15 cellular contexts compared by ENCODE assay signal in genomic region chr7:137944168-137944567, GRCh38. TPM values are rescaled to one million over a fixed set of nuclear protein-coding genes. Genes with fewer than 3 reads are reported as not detected.
DNase-seq lines count a peak whose midpoint lies in the region; ATAC-seq and TF ChIP-seq lines count a peak whose summit lies in the region.
"Had no signal": no experiment of that assay in that cellular context is flagged by ENCODE, and none has a peak within 500 bp of the region (broad histone marks: within the 10 kb centered on the region; RNA-seq: fewer than 3 reads in every experiment).

No MANE protein-coding gene starts in this region.

- no peaks in the 10 kb centered on the region for H3K36me3 Mint-ChIP-seq in WTC11

- no peak overlapping the region for H3K9ac ChIP-seq in GM23248
- no peak overlapping the region for H3K9ac ChIP-seq in rectal smooth muscle tissue (ENCODE audit: low read length)

- peaks cover 50% of the 10 kb centered on the region for H3K4me1 Mint-ChIP-seq in WTC11
- H3K4me1 Mint-ChIP-seq: activated B cell treated with CpG ODN at 0.5 μM for 24 hours had no signal

- ATAC-seq in WTC11 (no peak), GM21423 (IDR thresholded peaks at IDR 0.05; ENCODE audit: unreplicated experiment) (no peak), HG03095 (IDR thresholded peaks at IDR 0.05; ENCODE audit: unreplicated experiment) (no peak)
- ATAC-seq: SK-N-SH treated with all-trans-retinoic acid at 6 μM for 48 hours had no signal

- no peak overlapping the region for H3K4me3 Mint-ChIP-seq in WTC11
- H3K4me3 Mint-ChIP-seq: activated B cell treated with CpG ODN at 0.5 μM for 24 hours had no signal

- no peaks in the 10 kb centered on the region for H4K20me1 ChIP-seq in GM23248 (ENCODE audit: insufficient read depth)

- WGBS in GM23248 (ENCODE audit: low coverage in 1 of 2, low lambda C conversion rate in 2 of 2, missing lambda C conversion rate in 2 of 2), 2 experiments, result 88 to 89% methylated on average over 6 of the region's 6 CpGs

- H3K9me3 Mint-ChIP-seq in WTC11, result no peaks in the 10 kb centered on the region
- H3K9me3 Mint-ChIP-seq: activated B cell treated with CpG ODN at 0.5 μM for 24 hours had no signal

- POLR2A ChIA-PET in WTC11 (lab: Charles Lee), result no interaction called here
- POLR2A ChIA-PET in A673 (lab: Charles Lee; ENCODE audit: low non-redundant PET), result no interaction called here

- peak overlapping the region; percentile 43; the same call in 1 of the 2 replicates for H3K27ac Mint-ChIP-seq in WTC11
- H3K27ac Mint-ChIP-seq: activated B cell treated with CpG ODN at 0.5 μM for 24 hours had no signal

- DNase-seq in GM23248, result peak; percentile 53
- no peak for DNase-seq in WTC11 (ENCODE audit: low spot score)
- DNase-seq in fibroblast of gingiva (ENCODE audit: low read depth), result peak; percentile 60
- DNase-seq in stimulated activated CD4-positive, alpha-beta T cell treated with anti-CD3 and anti-CD28 coated beads, Interleukin-12 subunit alpha, Interleukin-12 subunit beta, amount 100 ng/mL, for 4 hours, result no peak
- no peak for DNase-seq in A673 (ENCODE audit: low spot score)
- DNase-seq: activated B cell treated with CpG ODN at 0.5 μM for 24 hours, amygdala, DMS153, MG63, occipital lobe had no signal

- no peak overlapping the region for H2AFZ ChIP-seq in GM23248

- H3K27me3 ChIP-seq in GM23248 (replicated peaks; ENCODE audit: insufficient read depth) (no peaks in the 10 kb centered on the region), rectal smooth muscle tissue (ENCODE audit: control insufficient read depth, insufficient read depth, low read length) (no peaks in the 10 kb centered on the region), A673 (replicated peaks; ENCODE audit: insufficient read depth, low read depth, low read length, poor library complexity) (no peaks in the 10 kb centered on the region)
- H3K27me3 ChIP-seq: MG63 had no signal

- TF ChIP-seq CTCF in WTC11 (IDR thresholded peaks at IDR 0.05) (no peak), A673 (conservative IDR thresholded peaks at IDR 0.05; ENCODE audit: low read depth, low read length) (no peak)

- peaks cover 97% of the 10 kb centered on the region for H3K79me2 ChIP-seq in GM23248 (ENCODE audit: insufficient read depth)

- BruUV-seq in A673 (replicated peaks; lab: Mats Ljungman, UMichigan), result no TSS peak

- intact Hi-C loops in A673 (cut with micrococcal nuclease; ENCODE audit: unreplicated experiment), result no loop called here

- H3K36me3 ChIP-seq in GM23248 (ENCODE audit: low read depth) (peaks cover 3% of the 10 kb centered on the region; the same call in 1 of the 2 replicates), rectal smooth muscle tissue (ENCODE audit: control insufficient read depth, insufficient read depth, low read length) (no peaks in the 10 kb centered on the region), A673 (ENCODE audit: insufficient read depth, low read length, poor library complexity, severe bottlenecking) (no peaks in the 10 kb centered on the region)
- H3K36me3 ChIP-seq: MG63 had no signal

- H3K27ac ChIP-seq in GM23248 (peak overlapping the region; percentile 30; the same call in 1 of the 2 replicates), rectal smooth muscle tissue (ENCODE audit: low read depth, low read length) (peak overlapping the region; percentile 75), A673 (ENCODE audit: low read depth, low read length, poor library complexity, severe bottlenecking) (no peak overlapping the region)
- H3K27ac ChIP-seq: HL-60 had no signal

- in situ Hi-C loops in GM23248 (cut with MboI), result no loop called here

- no peaks in the 10 kb centered on the region for H3K9me2 ChIP-seq in GM23248 (ENCODE audit: insufficient read depth)

- no peaks in the 10 kb centered on the region for H3K9me3 ChIP-seq in GM23248 (ENCODE audit: low read depth)
- H3K9me3 ChIP-seq in A673 (ENCODE audit: low read depth, low read length, poor library complexity, severe bottlenecking), result no peaks in the 10 kb centered on the region
- H3K9me3 ChIP-seq: MG63 had no signal

- H3K4me2 ChIP-seq in GM23248 (ENCODE audit: unreplicated experiment), result peak overlapping the region; percentile 26

- H3F3A ChIP-seq in GM23248 (ENCODE audit: insufficient read depth), result peaks cover 54% of the 10 kb centered on the region

- H3K4me1 ChIP-seq in GM23248 (ENCODE audit: insufficient read depth) (peaks cover 30% of the 10 kb centered on the region), rectal smooth muscle tissue (ENCODE audit: control insufficient read depth, insufficient read depth, low read length) (peaks cover 31% of the 10 kb centered on the region), A673 (ENCODE audit: insufficient read depth, low read length, poor library complexity, severe bottlenecking) (no peaks in the 10 kb centered on the region)

- CTCF ChIA-PET in WTC11 (lab: Charles Lee) (no interaction called here), A673 (lab: Charles Lee) (no interaction called here)

- H3K4me3 ChIP-seq in GM23248 (no peak overlapping the region), rectal smooth muscle tissue (ENCODE audit: low read length) (no peak overlapping the region), A673 (ENCODE audit: low read depth, low read length, poor library complexity, severe bottlenecking) (no peak overlapping the region)
- H3K4me3 ChIP-seq: MG63 had no signal

- H3K27me3 Mint-ChIP-seq in WTC11 (ENCODE audit: low read depth), result no peaks in the 10 kb centered on the region
- H3K27me3 Mint-ChIP-seq: activated B cell treated with CpG ODN at 0.5 μM for 24 hours had no signal

TF ChIP-seq in WTC11, 78 proteins besides CTCF, POLR2A, EP300 and RAD21:
- no peak for TF ChIP-seq ZNF263 (CRISPR knock-in tag; IDR thresholded peaks at IDR 0.05; ENCODE audit: low read depth)

RNA-seq across cellular contexts. Expression of gene CREB3L2, which starts 57.7 kb away (rescaled TPM):
- 43.7 and 67.9 TPM in 2 replicates for total RNA-seq in GM23248 (2014; rRNA removed; shearing (Covaris generic))
- polyA plus RNA-seq in GM23248 (2016; fragmentation: Nextera tagmentation; extraction: Ambion mirVana), result 49.7 and 53.7 TPM in 2 replicates
- 48.1 to 60.6 TPM (median 52.1 TPM) in 3 replicates for total RNA-seq in WTC11 (2021)
- total RNA-seq in A673 (2021), result 17.0 and 20.4 TPM in 2 replicates

Comparison
In these comparisons a context has a peak if more than half of its experiments do, and no peak if none do; other contexts are left out.
1. DNase-seq: peak in GM23248 (single experiment) and fibroblast of gingiva (single experiment); none in WTC11 (single experiment), stimulated activated CD4-positive, alpha-beta T cell treated with anti-CD3 and anti-CD28 coated beads, Interleukin-12 subunit alpha, Interleukin-12 subunit beta, amount 100 ng/mL, for 4 hours (single experiment) and A673 (single experiment).